8 cellular contexts compared by ENCODE assay signal in the genomic region with DNA sequence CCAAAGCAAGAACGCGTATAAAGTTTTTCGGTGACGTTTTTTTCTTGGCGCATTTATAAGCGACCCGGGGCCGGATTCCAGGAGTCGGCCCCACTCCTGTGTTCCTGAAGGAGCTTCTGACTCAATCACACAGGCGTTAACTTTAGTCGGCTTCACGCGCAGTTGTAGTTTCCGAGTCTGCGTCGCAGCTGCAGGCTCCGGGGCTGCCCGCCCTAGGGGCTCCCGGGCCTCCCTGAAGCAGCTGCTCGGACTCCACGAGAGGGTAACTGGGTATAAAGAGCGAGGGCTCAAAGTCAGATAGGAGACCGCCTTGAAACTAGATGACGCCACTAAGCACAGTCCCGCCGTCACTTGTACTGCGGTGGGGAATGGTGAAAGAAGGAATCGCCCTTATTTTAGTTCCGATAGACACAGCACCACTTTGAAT. TPM values are rescaled to one million over a fixed set of nuclear protein-coding genes. Genes with fewer than 3 reads are reported as not detected.
DNase-seq lines count a peak whose midpoint lies in the region; ATAC-seq lines count a peak whose summit lies in the region.

No MANE protein-coding gene starts in this region.

- peak overlapping the region; percentile 81 for H3K4me3 ChIP-seq in mesodermal cell (ENCODE audit: extremely low read depth, insufficient read depth, low read length, poor library complexity, severe bottlenecking)

- H3K4me3 Mint-ChIP-seq in activated CD4-positive, alpha-beta T cell treated with anti-CD3 and anti-CD28 coated beads, Interleukin-2, amount 10 ng/mL, durations not matched to agents 7 days and 5 days: peak overlapping the region; percentile 77

- H3K9me3 ChIP-seq in mesodermal cell (ENCODE audit: control insufficient read depth, low read length): no peaks in the 10 kb centered on the region

- peak overlapping the region; percentile 99 for H3K27ac ChIP-seq in mesodermal cell (ENCODE audit: low read depth, low read length, severe bottlenecking)

- H3K27ac Mint-ChIP-seq in activated CD4-positive, alpha-beta T cell treated with anti-CD3 and anti-CD28 coated beads, Interleukin-2, amount 10 ng/mL, durations not matched to agents 7 days and 5 days: peak overlapping the region; percentile 98

- peak; percentile 62 for DNase-seq in AG20443 (ENCODE audit: low spot score)
- peak; percentile 76 to 81 for DNase-seq in Kasumi-1 (lab: John Stamatoyannopoulos, UW)
- DNase-seq in activated CD4-positive, alpha-beta T cell treated with anti-CD3 and anti-CD28 coated beads, Interleukin-2, amount 10 ng/mL, durations not matched to agents 7 days and 5 days: peak; percentile 54
- DNase-seq in ecto neural progenitor cell (ENCODE audit: low spot score): peak; percentile 69
- peak; percentile 72 for DNase-seq in stromal cell of bone marrow (ENCODE audit: low read depth)
- no peak for DNase-seq in NCI-H2171 treated with DMSO at 0.1 percent for 48 hours (lab: John Stamatoyannopoulos, UW)

- POLR2A ChIA-PET in activated CD4-positive, alpha-beta T cell treated with anti-CD3 and anti-CD28 coated beads, Interleukin-2, amount 10 ng/mL, durations not matched to agents 7 days and 5 days (lab: Charles Lee): interaction anchor here (0.6 to 0.7 kb wide), 2 partner anchors 20 to 394 kb away, joined by 3 read pairs; no protein-coding TSS in a partner anchor

- peaks cover 30% of the 10 kb centered on the region for H3K4me1 Mint-ChIP-seq in activated CD4-positive, alpha-beta T cell treated with anti-CD3 and anti-CD28 coated beads, Interleukin-2, amount 10 ng/mL, durations not matched to agents 7 days and 5 days

- peaks cover 10% of the 10 kb centered on the region for H3K36me3 ChIP-seq in mesodermal cell (ENCODE audit: control insufficient read depth, insufficient read depth, low read length)

- peaks cover 11% of the 10 kb centered on the region for H3K36me3 Mint-ChIP-seq in activated CD4-positive, alpha-beta T cell treated with anti-CD3 and anti-CD28 coated beads, Interleukin-2, amount 10 ng/mL, durations not matched to agents 7 days and 5 days (ENCODE audit: low read depth)

- CTCF ChIA-PET in activated CD4-positive, alpha-beta T cell treated with anti-CD3 and anti-CD28 coated beads, Interleukin-2, amount 10 ng/mL, durations not matched to agents 7 days and 5 days (lab: Charles Lee): interaction anchor here (2.2 to 3.5 kb wide), 4 partner anchors 9 to 49 kb away, joined by 4 to 13 read pairs (median 10); a partner anchor contains a TSS

- peak; percentile 15 for ATAC-seq in GM19452 (IDR thresholded peaks at IDR 0.05; ENCODE audit: unreplicated experiment)

- WGBS in mesodermal cell (ENCODE audit: insufficient coverage in 2 of 2), 2 experiments: 1 to 3% methylated on average over 27 of the region's 29 CpGs

- no peaks in the 10 kb centered on the region for H3K9me3 Mint-ChIP-seq in activated CD4-positive, alpha-beta T cell treated with anti-CD3 and anti-CD28 coated beads, Interleukin-2, amount 10 ng/mL, durations not matched to agents 7 days and 5 days

- no peaks in the 10 kb centered on the region for H3K27me3 Mint-ChIP-seq in activated CD4-positive, alpha-beta T cell treated with anti-CD3 and anti-CD28 coated beads, Interleukin-2, amount 10 ng/mL, durations not matched to agents 7 days and 5 days

- peaks cover 15% of the 10 kb centered on the region for H3K4me1 ChIP-seq in mesodermal cell (ENCODE audit: control insufficient read depth, insufficient read depth, low read length, poor library complexity, severe bottlenecking)

RNA-seq across cellular contexts. Expression of a gene that starts 0.8 kb away (rescaled TPM):
- total RNA-seq in activated CD4-positive, alpha-beta T cell treated with anti-CD3 and anti-CD28 coated beads, Interleukin-2, amount 10 ng/mL, durations not matched to agents 7 days and 5 days: 10 to 100 TPM; 17.3 to 20.0 TPM
- 7.8 TPM for polyA plus RNA-seq in mesodermal cell (2013, experiment 1 of 2)
- 7.7 TPM for polyA plus RNA-seq in mesodermal cell (2013, experiment 2 of 2)

RNA-seq across cellular contexts. Expression of a gene that starts 10.1 kb away (rescaled TPM):
- 10 to 100 TPM; 12.4 to 12.5 TPM for total RNA-seq in activated CD4-positive, alpha-beta T cell treated with anti-CD3 and anti-CD28 coated beads, Interleukin-2, amount 10 ng/mL, durations not matched to agents 7 days and 5 days
- polyA plus RNA-seq in mesodermal cell (2013, experiment 1 of 2): 26.7 TPM
- polyA plus RNA-seq in mesodermal cell (2013, experiment 2 of 2): 22.6 TPM

RNA-seq across cellular contexts. Expression of a gene that starts 21.2 kb away (rescaled TPM):
- total RNA-seq in activated CD4-positive, alpha-beta T cell treated with anti-CD3 and anti-CD28 coated beads, Interleukin-2, amount 10 ng/mL, durations not matched to agents 7 days and 5 days: 10 to 100 TPM; 18.2 to 19.5 TPM
- 24.1 TPM for polyA plus RNA-seq in mesodermal cell (2013, experiment 1 of 2)
- 21.9 TPM for polyA plus RNA-seq in mesodermal cell (2013, experiment 2 of 2)

RNA-seq across cellular contexts. Expression of a gene that starts 23.6 kb away (rescaled TPM):
- total RNA-seq in activated CD4-positive, alpha-beta T cell treated with anti-CD3 and anti-CD28 coated beads, Interleukin-2, amount 10 ng/mL, durations not matched to agents 7 days and 5 days: 10 to 100 TPM; 40.4 to 42.9 TPM
- 20.0 TPM for polyA plus RNA-seq in mesodermal cell (2013, experiment 1 of 2)
- polyA plus RNA-seq in mesodermal cell (2013, experiment 2 of 2): 18.6 TPM

RNA-seq across cellular contexts. Expression of a gene that starts 48.3 kb away (rescaled TPM):
- total RNA-seq in activated CD4-positive, alpha-beta T cell treated with anti-CD3 and anti-CD28 coated beads, Interleukin-2, amount 10 ng/mL, durations not matched to agents 7 days and 5 days: not detected
- polyA plus RNA-seq in mesodermal cell (2013, experiment 1 of 2): not detected
- polyA plus RNA-seq in mesodermal cell (2013, experiment 2 of 2): 0.15 TPM
